12 cellular contexts compared by ENCODE assay signal in genomic region chr16:13909872-13910303, GRCh38. TPM values are rescaled to one million over a fixed set of nuclear protein-coding genes. Genes with fewer than 3 reads are reported as not detected.
A peak's percentile ranks its signal among the peaks of the same experiment; 100 is the strongest.
DNase-seq lines count a peak whose midpoint lies in the region; ATAC-seq and TF ChIP-seq lines count a peak whose summit lies in the region.
"Had no signal": no experiment of that assay in that cellular context is flagged by ENCODE, and none has a peak within 500 bp of the region (broad histone marks: within the 10 kb centered on the region; RNA-seq: fewer than 3 reads in every experiment).

No MANE protein-coding gene starts in this region.

- TF ChIP-seq CTCF in mucosa of descending colon (IDR thresholded peaks at IDR 0.05), result no peak
- TF ChIP-seq CTCF in CD4-positive, alpha-beta T cell (IDR thresholded peaks at IDR 0.05), result no peak

- peaks cover 5% of the 10 kb centered on the region for H3K9me3 ChIP-seq in mucosa of descending colon
- H3K9me3 ChIP-seq in CD4-positive, alpha-beta T cell (ENCODE audit: control insufficient read depth, low read length), result no peaks in the 10 kb centered on the region

- in situ Hi-C loops in ACHN (cut with HindIII; ENCODE audit: low pct_ligation_motif_present, low pct_unique_long_range_greater_than_20kb, low sequenced_read_pairs), result no loop called here

- DNase-seq in ACHN, result peak; percentile 19
- peak; percentile 77 for DNase-seq in NCI-H446 treated with DMSO at 0.1 percent for 48 hours (lab: John Stamatoyannopoulos, UW)
- DNase-seq in fibroblast of gingiva (ENCODE audit: low read depth), result peak; percentile 86
- peak in 1 of 3 donors; percentile 5 for DNase-seq in mucosa of descending colon
- DNase-seq in CD4-positive, alpha-beta T cell, result no peak
- no peak for DNase-seq in NCI-H345 (lab: John Stamatoyannopoulos, UW)
- no peak for DNase-seq in NCI-H82 (lab: John Stamatoyannopoulos, UW)
- DNase-seq: activated gamma-delta T cell treated with Interleukin-2 at 50 U/mL for 16 hours, MV-4-11 had no signal

- H3K27ac Mint-ChIP-seq in CD4-positive, alpha-beta T cell, result no peak overlapping the region
- H3K27ac Mint-ChIP-seq: T-helper 1 cell treated with Interleukin-12 subunit alpha and Interleukin-12 subunit beta and Interleukin-4 antibody, amounts not matched to agents 30 μg/mL and 1 μg/mL, for 36 hours had no signal

- no peak overlapping the region for H3K27ac ChIP-seq in CD4-positive, alpha-beta T cell (ENCODE audit: low read depth, low read length)
- H3K27ac ChIP-seq: BLaER1 treated with 17β-estradiol and CSF1 and Interleukin-3, amounts not matched to agents 10 nM and 100 nM had no signal

- peak; percentile 67 for ATAC-seq in mucosa of descending colon
- no peak for ATAC-seq in HG03520 (IDR thresholded peaks at IDR 0.05; ENCODE audit: unreplicated experiment)
- ATAC-seq in CD4-positive, alpha-beta T cell (ENCODE audit: poor library complexity), result no peak

- H3K4me1 ChIP-seq in mucosa of descending colon (ENCODE audit: low read depth), result peaks cover 4% of the 10 kb centered on the region

- no peaks in the 10 kb centered on the region for H3K36me3 ChIP-seq in mucosa of descending colon (ENCODE audit: low read depth)
- H3K36me3 ChIP-seq: BLaER1 treated with 17β-estradiol and CSF1 and Interleukin-3, amounts not matched to agents 10 nM and 100 nM had no signal

- H3K4me1 Mint-ChIP-seq in CD4-positive, alpha-beta T cell (ENCODE audit: low read depth), result no peaks in the 10 kb centered on the region

- H3K4me3 ChIP-seq in mucosa of descending colon, result no peak overlapping the region
- H3K4me3 ChIP-seq: BLaER1 treated with 17β-estradiol and CSF1 and Interleukin-3, amounts not matched to agents 10 nM and 100 nM had no signal

- H3K4me3 Mint-ChIP-seq in CD4-positive, alpha-beta T cell, result no peak overlapping the region
- H3K4me3 Mint-ChIP-seq: T-helper 1 cell treated with Interleukin-12 subunit alpha and Interleukin-12 subunit beta and Interleukin-4 antibody, amounts not matched to agents 30 μg/mL and 1 μg/mL, for 36 hours had no signal

- no peaks in the 10 kb centered on the region for H3K36me3 Mint-ChIP-seq in CD4-positive, alpha-beta T cell (ENCODE audit: low read depth)

- H3K27me3 ChIP-seq in CD4-positive, alpha-beta T cell (ENCODE audit: control insufficient read depth, insufficient read depth, low read length), result peaks cover 19% of the 10 kb centered on the region
- H3K27me3 ChIP-seq: BLaER1 treated with 17β-estradiol and CSF1 and Interleukin-3, amounts not matched to agents 10 nM and 100 nM had no signal

- H3K9me3 Mint-ChIP-seq in CD4-positive, alpha-beta T cell, result no peaks in the 10 kb centered on the region
- H3K9me3 Mint-ChIP-seq: T-helper 1 cell treated with Interleukin-12 subunit alpha and Interleukin-12 subunit beta and Interleukin-4 antibody, amounts not matched to agents 30 μg/mL and 1 μg/mL, for 36 hours had no signal

- H3K27me3 Mint-ChIP-seq in CD4-positive, alpha-beta T cell, result peaks cover 76% of the 10 kb centered on the region

- CTCF ChIA-PET in CD4-positive, alpha-beta T cell (lab: Charles Lee), result no interaction called here

- intact Hi-C loops in mucosa of descending colon (cut with DNase I, micrococcal nuclease), result no loop called here
- intact Hi-C loops in CD4-positive, alpha-beta T cell (cut with DNase I, micrococcal nuclease), result no loop called here

- POLR2A ChIA-PET in CD4-positive, alpha-beta T cell (lab: Charles Lee), result no interaction called here

RNA-seq across cellular contexts. Expression of gene ERCC4, which starts 10.1 kb away (rescaled TPM):
- total RNA-seq in mucosa of descending colon, result 1 to 10 TPM; 5.9 to 8.7 (median 7.1) TPM
- 10 to 100 TPM in 1 of 2 experiments, 1 to 10 TPM in 1; 8.5 to 10.1 TPM for total RNA-seq in CD4-positive, alpha-beta T cell

Comparison
In these comparisons a context has a peak if more than half of its experiments do, and no peak if none do; other contexts are left out.
1. DNase-seq: peak in ACHN (single experiment), NCI-H446 treated with DMSO at 0.1 percent for 48 hours (single experiment) and fibroblast of gingiva (single experiment); none in CD4-positive, alpha-beta T cell (0 of 10), NCI-H345 (single experiment) and NCI-H82 (single experiment).